14 cellular contexts compared by ENCODE assay signal in the genomic region with DNA sequence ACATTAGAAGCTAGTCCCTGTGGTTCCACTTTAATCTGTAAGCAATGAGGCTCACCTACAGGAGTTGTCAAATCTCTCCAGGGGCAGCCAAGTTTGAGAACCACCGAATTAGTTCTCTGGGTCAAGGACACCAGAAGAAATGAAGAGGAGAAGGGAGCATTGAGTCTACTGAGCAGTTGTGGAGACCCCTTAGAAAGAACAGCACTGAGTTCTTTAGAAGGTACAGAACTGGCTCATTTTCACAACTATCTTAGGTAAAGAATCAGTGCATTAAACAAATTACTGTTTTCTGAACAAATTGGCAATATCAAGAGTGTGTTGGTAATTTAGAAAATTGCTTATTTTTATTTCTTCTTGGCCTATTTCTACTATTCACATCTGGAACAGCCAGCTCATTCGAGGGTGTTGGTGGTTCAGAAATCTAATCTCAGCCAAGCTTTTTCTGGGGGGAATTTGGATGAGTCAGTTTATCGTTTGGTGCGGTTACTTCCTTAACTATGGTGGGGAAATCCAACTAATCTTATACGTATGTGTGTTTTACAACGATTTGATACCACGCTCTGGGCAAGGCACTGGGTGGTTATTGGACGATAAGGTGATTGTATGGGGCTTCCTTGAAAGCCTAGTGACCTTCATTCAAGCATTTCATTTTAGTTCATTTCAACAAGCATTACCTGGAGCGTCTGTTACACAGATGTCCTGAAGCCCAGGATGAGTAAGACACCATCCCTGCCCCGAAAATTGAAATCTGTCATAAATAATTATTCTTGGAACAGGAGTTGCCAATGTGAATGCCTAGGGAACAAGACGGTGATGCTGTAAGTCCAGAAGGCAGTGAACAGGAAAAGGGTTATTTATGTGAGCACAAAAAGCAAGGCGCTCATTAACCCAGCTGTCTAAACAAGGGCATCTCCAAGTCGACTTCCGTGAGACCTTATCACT. TPM values are rescaled to one million over a fixed set of nuclear protein-coding genes. Genes with fewer than 3 reads are reported as not detected.
DNase-seq lines count a peak whose midpoint lies in the region; ATAC-seq and TF ChIP-seq lines count a peak whose summit lies in the region.
"Had no signal": no experiment of that assay in that cellular context is flagged by ENCODE, and none has a peak within 500 bp of the region (broad histone marks: within the 10 kb centered on the region; RNA-seq: fewer than 3 reads in every experiment).

No MANE protein-coding gene starts in this region.

- no peaks in the 10 kb centered on the region for H3K27me3 ChIP-seq in testis
- H3K27me3 ChIP-seq: right atrium auricular region had no signal

- H3K9me3 ChIP-seq in testis, result no peaks in the 10 kb centered on the region
- H3K9me3 ChIP-seq: gastroesophageal sphincter, right atrium auricular region had no signal

- no peaks in the 10 kb centered on the region for H3K36me3 ChIP-seq in testis (ENCODE audit: low read depth, missing control alignments)
- H3K36me3 ChIP-seq: gastroesophageal sphincter, right atrium auricular region had no signal

- intact Hi-C loops in testis (cut with DNase I; ENCODE audit: low total_unique reads), result no loop called here

- in situ Hi-C loops in astrocyte of the spinal cord (cut with HindIII; ENCODE audit: low sequenced_read_pairs), result no loop called here

- no peak for TF ChIP-seq POLR2A in testis (IDR thresholded peaks at IDR 0.05)

- TF ChIP-seq CTCF in astrocyte of the spinal cord (IDR thresholded peaks at IDR 0.05; ENCODE audit: low read depth, low read length), result no peak
- no peak for TF ChIP-seq CTCF in testis (IDR thresholded peaks at IDR 0.05)

- H3K4me3 ChIP-seq in astrocyte of the spinal cord (ENCODE audit: low read depth, low read length) (no peak overlapping the region), skeletal muscle cell (ENCODE audit: low read depth, low read length) (no peak overlapping the region), testis (no peak overlapping the region)
- H3K4me3 ChIP-seq: gastroesophageal sphincter, right atrium auricular region had no signal

- WGBS in testis, 2 donors, result 54% methylated on average over 14 of the region's 14 CpGs

- no peaks in the 10 kb centered on the region for H3K4me1 ChIP-seq in testis
- H3K4me1 ChIP-seq: gastroesophageal sphincter, right atrium auricular region had no signal

- peak; percentile 20 for DNase-seq in NCI-H748 (lab: John Stamatoyannopoulos, UW; ENCODE audit: unreplicated experiment)
- no peak for DNase-seq in NCI-H748 treated with DMSO at 0.1 percent for 48 hours (lab: John Stamatoyannopoulos, UW)
- peak; percentile 26 for DNase-seq in astrocyte of the spinal cord (ENCODE audit: low read depth, low spot score)
- DNase-seq in skeletal muscle cell (ENCODE audit: low read depth), result peak; percentile 20
- DNase-seq in testis, result no peak
- no peak for DNase-seq in T1000 (lab: John Stamatoyannopoulos, UW)
- DNase-seq in NOMO-1 (lab: John Stamatoyannopoulos, UW; ENCODE audit: unreplicated experiment in 2 of 2), result no peak
- DNase-seq: activated CD8-positive, alpha-beta memory T cell treated with anti-CD3 and anti-CD28 coated beads, Interleukin-2, amount 50 U/mL, for 48 hours; cerebellar nuclear complex; NCI-H2227 treated with DMSO at 0.1 percent for 48 hours had no signal

- ATAC-seq in HG02759 (IDR thresholded peaks at IDR 0.05; ENCODE audit: unreplicated experiment), result peak; percentile 60
- ATAC-seq: gastroesophageal sphincter had no signal

- no peak overlapping the region for H3K27ac ChIP-seq in testis
- H3K27ac ChIP-seq: gastroesophageal sphincter, right atrium auricular region had no signal

RNA-seq across cellular contexts. Expression of a gene that starts 52.0 kb away (rescaled TPM):
- 1 to 10 TPM; 2.3 to 5.6 TPM for total RNA-seq in testis
- polyA plus RNA-seq in testis (ENCODE audit: insufficient read depth, low read depth, low replicate concordance), result 3.9 TPM
- total RNA-seq: right atrium auricular region had no signal
- polyA plus RNA-seq: IgD-negative memory B cell had no signal

Comparison
In these comparisons a context has a peak if more than half of its experiments do, and no peak if none do; other contexts are left out.
1. DNase-seq: peak in NCI-H748 (single experiment), astrocyte of the spinal cord (single experiment) and skeletal muscle cell (single experiment); none in NCI-H748 treated with DMSO at 0.1 percent for 48 hours (single experiment), testis (single experiment), T1000 (single experiment) and NOMO-1 (0 of 2).